20 cellular contexts compared by ENCODE assay signal in the genomic region with DNA sequence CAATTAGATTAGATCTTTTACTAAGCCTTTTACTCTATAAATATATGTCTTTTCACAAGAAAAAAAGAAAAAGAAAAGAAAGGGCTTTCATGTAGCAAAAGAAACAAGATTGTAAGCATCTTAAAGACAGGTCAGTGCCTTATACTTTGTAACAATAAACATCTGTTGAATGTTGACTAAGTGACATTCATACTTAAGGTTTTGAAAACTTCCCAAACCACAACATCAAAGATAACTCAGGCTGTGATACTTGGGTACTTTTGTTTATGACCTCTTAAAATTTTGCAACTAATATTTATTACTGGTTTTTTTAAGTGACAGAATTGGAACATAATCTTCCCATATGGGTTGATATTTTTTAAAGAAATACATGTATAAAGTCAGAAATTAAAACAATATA.
"Had no signal": no experiment of that assay in that cellular context is flagged by ENCODE, and none has a peak within 500 bp of the region (broad histone marks: within the 10 kb centered on the region; RNA-seq: fewer than 3 reads in every experiment).

No MANE protein-coding gene starts in this region.

- H3K9me3 ChIP-seq: esophagus muscularis mucosa, heart left ventricle, neutrophil, pancreas, psoas muscle, tibial artery had no signal

- H3K4me1 ChIP-seq: pancreas, psoas muscle had no signal

- H3K4me3 ChIP-seq: esophagus muscularis mucosa, heart left ventricle, pancreas, psoas muscle, tibial artery had no signal

- H3K27me3 ChIP-seq: esophagus muscularis mucosa, heart left ventricle, neutrophil, pancreas, tibial artery had no signal

- H3K27ac ChIP-seq: esophagus muscularis mucosa, heart left ventricle, neutrophil, pancreas, psoas muscle, tibial artery had no signal

- H3K36me3 ChIP-seq: neutrophil, pancreas had no signal

- DNase-seq: activated CD4-positive, alpha-beta T cell treated with anti-CD3 and anti-CD28 coated beads for 1 hour; activated naive CD4-positive, alpha-beta T cell; activated T-cell treated with anti-CD3 and anti-CD28 coated beads, Interleukin-2, amount 50 U/mL, for 24 hours; amygdala; dermis blood vessel endothelial cell; effector memory CD8-positive, alpha-beta T cell; heart left ventricle; left colon; pancreas; psoas muscle; right cardiac atrium; stimulated activated CD4-positive, alpha-beta T cell treated with anti-CD3 and anti-CD28 coated beads, Interleukin-12 subunit alpha, Interleukin-12 subunit beta, amount 100 ng/mL, for 4 hours; stimulated activated CD4-positive, alpha-beta T cell treated with anti-CD3 and anti-CD28 coated beads, Interleukin-4, amount 100 ng/mL, for 4 hours; substantia nigra; tibial artery had no signal

- FAIRE-seq: islet of Langerhans, pancreas had no signal

- ATAC-seq: activated T-helper 17 cell treated with anti-CD3 and anti-CD28 coated beads, Interleukin-2, amount 50 U/mL, for 72 hours; effector memory CD8-positive, alpha-beta T cell; heart left ventricle; left colon; natural killer cell treated with Interleukin-12 subunit alpha and Interleukin-12 subunit beta and Interleukin-15 and Interleukin-18, amount 100 ng/mL, for 72 hours; pancreas; psoas muscle; right cardiac atrium had no signal
